26 cellular contexts compared by ENCODE assay signal in the genomic region with DNA sequence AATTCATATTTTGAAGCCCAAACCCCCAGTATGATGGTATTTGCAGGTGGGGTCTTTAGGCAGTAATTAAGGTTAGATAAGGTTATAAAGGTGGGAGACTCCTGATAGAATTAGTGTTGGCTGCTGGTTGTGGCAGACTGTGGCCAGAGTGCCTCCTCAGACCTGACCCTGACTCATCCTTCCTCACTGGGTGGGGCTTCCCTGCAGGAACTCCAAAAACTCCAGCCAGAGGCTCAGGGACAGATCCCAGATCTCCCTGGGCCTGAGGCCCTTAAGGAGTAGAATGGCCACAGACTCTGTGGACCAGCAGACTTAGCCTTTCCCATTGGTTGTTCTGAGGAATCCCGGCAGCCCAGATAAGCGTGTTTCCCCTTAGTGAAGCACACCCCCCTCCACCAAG.
"Had no signal": no experiment of that assay in that cellular context is flagged by ENCODE, and none has a peak within 500 bp of the region (broad histone marks: within the 10 kb centered on the region; RNA-seq: fewer than 3 reads in every experiment).

No MANE protein-coding gene starts in this region.

- H3K36me3 Mint-ChIP-seq: memory B cell; naive B cell; stimulated activated memory B cell treated with anti-CD40 and anti-IgM and Interleukin-4, amounts not matched to agents 10 μg/mL and 1 μg/mL and 100 μg/mL, for 72 hours had no signal

- H2AFZ ChIP-seq: parathyroid adenoma had no signal

- H3K4me3 Mint-ChIP-seq: endodermal cell; immature natural killer cell; memory B cell; naive B cell; natural killer cell treated with Interleukin-12 subunit alpha and Interleukin-12 subunit beta and Interleukin-15 and Interleukin-18, amount 100 ng/mL, for 72 hours; neural crest cell; stimulated activated memory B cell treated with anti-CD40 and anti-IgM and Interleukin-4, amounts not matched to agents 10 μg/mL and 1 μg/mL and 100 μg/mL, for 72 hours had no signal

- H3K36me3 ChIP-seq: esophagus muscularis mucosa, lower lobe of right lung, prostate gland, right atrium auricular region, tibial artery, upper lobe of left lung had no signal

- H3K27ac Mint-ChIP-seq: endodermal cell; immature natural killer cell; memory B cell; naive B cell; natural killer cell treated with Interleukin-12 subunit alpha and Interleukin-12 subunit beta and Interleukin-15 and Interleukin-18, amount 100 ng/mL, for 72 hours; stimulated activated memory B cell treated with anti-CD40 and anti-IgM and Interleukin-4, amounts not matched to agents 10 μg/mL and 1 μg/mL and 100 μg/mL, for 72 hours had no signal

- H3K27me3 Mint-ChIP-seq: natural killer cell treated with Interleukin-12 subunit alpha and Interleukin-12 subunit beta and Interleukin-15 and Interleukin-18, amount 100 ng/mL, for 72 hours had no signal

- H3K27me3 ChIP-seq: esophagus muscularis mucosa, right atrium auricular region, testis, tibial artery, upper lobe of left lung had no signal

- H3K4me1 Mint-ChIP-seq: immature natural killer cell; naive B cell; stimulated activated memory B cell treated with anti-CD40 and anti-IgM and Interleukin-4, amounts not matched to agents 10 μg/mL and 1 μg/mL and 100 μg/mL, for 72 hours had no signal

- H3K4me3 ChIP-seq: dorsolateral prefrontal cortex, esophagus muscularis mucosa, lower lobe of right lung, prostate gland, right atrium auricular region, testis, tibial artery, upper lobe of left lung had no signal

- H3K79me2 ChIP-seq: parathyroid adenoma had no signal

- H3K9me3 ChIP-seq: esophagus muscularis mucosa, lower lobe of right lung, prostate gland, right atrium auricular region, testis, tibial artery, upper lobe of left lung had no signal

- H3K9ac ChIP-seq: parathyroid adenoma had no signal

- H3K27ac ChIP-seq: dorsolateral prefrontal cortex, esophagus muscularis mucosa, lower lobe of right lung, parathyroid adenoma, prostate gland, right atrium auricular region, testis, tibial artery, upper lobe of left lung had no signal

- ATAC-seq: left ventricle myocardium superior; lower lobe of right lung; natural killer cell treated with Interleukin-12 subunit alpha and Interleukin-12 subunit beta and Interleukin-15 and Interleukin-18, amount 100 ng/mL, for 72 hours; sciatic nerve; stimulated activated memory B cell treated with anti-CD40 and anti-IgM and Interleukin-4, amounts not matched to agents 10 μg/mL and 1 μg/mL and 100 μg/mL, for 72 hours; stimulated activated naive CD8-positive, alpha-beta T cell treated with anti-CD3 and anti-CD28 coated beads, Interleukin-15, Interleukin-2, amounts not matched to agents 100 U/mL and 50 U/mL, for 24 hours had no signal

- H3K4me1 ChIP-seq: esophagus muscularis mucosa, lower lobe of right lung, parathyroid adenoma, prostate gland, right atrium auricular region, testis, tibial artery, upper lobe of left lung had no signal

- DNase-seq: central memory CD4-positive, alpha-beta T cell; dorsolateral prefrontal cortex; effector CD4-positive, alpha-beta T cell; endodermal cell; foreskin melanocyte; head of caudate nucleus; hypothalamus; immature natural killer cell; left ventricle myocardium superior; lower lobe of right lung; naive B cell; stimulated activated CD4-positive, alpha-beta T cell treated with anti-CD3 and anti-CD28 coated beads, Interleukin-4, amount 100 ng/mL, for 4 hours; stimulated activated naive CD8-positive, alpha-beta T cell treated with anti-CD3 and anti-CD28 coated beads, Interleukin-15, Interleukin-2, amounts not matched to agents 100 U/mL and 50 U/mL, for 24 hours; substantia nigra; testis; tibial artery; upper lobe of left lung had no signal
